In the genomic region with DNA sequence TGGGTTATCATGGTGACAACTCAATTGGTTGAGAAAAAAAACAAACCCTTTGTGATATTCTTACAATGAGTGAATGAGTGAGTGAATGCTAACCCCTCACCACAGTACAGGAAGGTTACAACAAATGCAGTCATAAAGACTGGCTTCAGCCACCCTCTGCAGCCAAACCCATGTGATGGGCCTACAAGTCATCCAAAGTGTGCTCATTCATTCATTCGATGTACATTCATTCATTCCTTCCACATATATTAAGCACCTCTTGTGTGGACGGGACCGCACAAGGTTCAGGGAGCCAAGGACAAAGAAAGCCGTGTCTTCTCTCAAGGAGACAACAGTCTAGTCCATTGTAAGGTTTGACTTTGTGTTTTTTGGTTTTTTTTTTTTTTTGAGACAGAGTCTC, we compare ENCODE assay signal across 2 cellular contexts.
TF ChIP-seq lines count a peak whose summit lies in the region.

No MANE protein-coding gene starts in this region.

TF ChIP-seq in HEK293, 187 proteins besides CTCF, POLR2A, EP300 and RAD21:
- TF ChIP-seq ZNF24 (tag by site-specific recombination; IDR thresholded peaks at IDR 0.05) = peak; percentile 76
- TF ChIP-seq KLF1 (tag by site-specific recombination; IDR thresholded peaks at IDR 0.05) = no peak

TF ChIP-seq in H1, 55 proteins besides CTCF, POLR2A, EP300 and RAD21:
- TF ChIP-seq, protein P1, sequence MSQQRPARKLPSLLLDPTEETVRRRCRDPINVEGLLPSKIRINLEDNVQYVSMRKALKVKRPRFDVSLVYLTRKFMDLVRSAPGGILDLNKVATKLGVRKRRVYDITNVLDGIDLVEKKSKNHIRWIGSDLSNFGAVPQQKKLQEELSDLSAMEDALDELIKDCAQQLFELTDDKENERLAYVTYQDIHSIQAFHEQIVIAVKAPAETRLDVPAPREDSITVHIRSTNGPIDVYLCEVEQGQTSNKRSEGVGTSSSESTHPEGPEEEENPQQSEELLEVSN (IDR thresholded peaks at IDR 0.05) = no peak
- no peak for TF ChIP-seq SRF (IDR thresholded peaks at IDR 0.05; ENCODE audit: low read depth, low read length)
- TF ChIP-seq SUZ12 (IDR thresholded peaks at IDR 0.05; ENCODE audit: low read length) = no peak
- TF ChIP-seq, protein P2, sequence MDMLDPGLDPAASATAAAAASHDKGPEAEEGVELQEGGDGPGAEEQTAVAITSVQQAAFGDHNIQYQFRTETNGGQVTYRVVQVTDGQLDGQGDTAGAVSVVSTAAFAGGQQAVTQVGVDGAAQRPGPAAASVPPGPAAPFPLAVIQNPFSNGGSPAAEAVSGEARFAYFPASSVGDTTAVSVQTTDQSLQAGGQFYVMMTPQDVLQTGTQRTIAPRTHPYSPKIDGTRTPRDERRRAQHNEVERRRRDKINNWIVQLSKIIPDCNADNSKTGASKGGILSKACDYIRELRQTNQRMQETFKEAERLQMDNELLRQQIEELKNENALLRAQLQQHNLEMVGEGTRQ (IDR thresholded peaks at IDR 0.05; ENCODE audit: low read length) = no peak
- no peak for TF ChIP-seq JUN (IDR thresholded peaks at IDR 0.05; ENCODE audit: low read depth, low read length)
- no peak for TF ChIP-seq RXRA (IDR thresholded peaks at IDR 0.05; ENCODE audit: insufficient read depth, low read depth, low read length)
- TF ChIP-seq POLR2AphosphoS5 (IDR thresholded peaks at IDR 0.05; ENCODE audit: low read depth, low read length) = no peak
- no peak for TF ChIP-seq PHF8 (conservative IDR thresholded peaks at IDR 0.05; ENCODE audit: low read depth, low read length)
- TF ChIP-seq NRF1 (IDR thresholded peaks at IDR 0.05; ENCODE audit: low read depth, low read length) = no peak
- no peak for TF ChIP-seq BRCA1 (IDR thresholded peaks at IDR 0.05; ENCODE audit: low read depth, low read length)
- TF ChIP-seq CREB1 (IDR thresholded peaks at IDR 0.05) = no peak
- no peak for TF ChIP-seq SP4 (IDR thresholded peaks at IDR 0.05; ENCODE audit: low read length)
